In the genomic region with DNA sequence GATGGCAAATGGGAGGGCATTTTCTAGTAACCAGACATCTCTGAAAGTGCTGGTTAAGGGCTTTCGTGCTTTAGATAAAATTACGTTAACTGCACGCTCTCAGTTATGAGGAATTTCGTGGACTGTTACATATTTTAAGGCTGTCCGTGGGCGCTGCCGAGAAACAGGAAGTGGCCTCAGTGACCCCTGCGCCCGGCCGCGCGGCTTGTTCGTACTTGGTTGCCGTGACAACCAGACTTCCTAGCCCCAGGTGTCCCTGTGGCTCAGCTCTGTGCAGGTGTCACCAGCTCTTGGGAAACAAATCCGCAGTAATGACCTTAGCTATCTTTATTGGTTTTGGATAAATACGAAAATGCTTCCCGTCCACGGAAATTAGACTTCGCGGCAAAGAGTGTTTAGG, we compare ENCODE assay signal across 23 cellular contexts. TPM values are rescaled to one million over a fixed set of nuclear protein-coding genes. Genes with fewer than 3 reads are reported as not detected.
DNase-seq lines count a peak whose midpoint lies in the region; ATAC-seq and TF ChIP-seq lines count a peak whose summit lies in the region.
"Had no signal": no experiment of that assay in that cellular context is flagged by ENCODE, and none has a peak within 500 bp of the region (broad histone marks: within the 10 kb centered on the region; RNA-seq: fewer than 3 reads in every experiment).

No MANE protein-coding gene starts in this region.

- H3K9me3 ChIP-seq in WERI-Rb-1 (ENCODE audit: severe bottlenecking) (peaks cover under 1% of the 10 kb centered on the region), trophoblast cell (ENCODE audit: insufficient read depth, low read depth, low read length) (peaks cover 55% of the 10 kb centered on the region), stomach (no peaks in the 10 kb centered on the region)
- H3K9me3 ChIP-seq: adrenal gland, heart left ventricle, left ventricle myocardium inferior, thyroid gland had no signal

- H2AFZ ChIP-seq in trophoblast cell (ENCODE audit: insufficient read depth, low read length, poor library complexity): no peak overlapping the region

- H4K12ac ChIP-seq in trophoblast cell (ENCODE audit: low read depth, low read length): no peak overlapping the region

- no peak overlapping the region for H3K9ac ChIP-seq in trophoblast cell (ENCODE audit: low read length)

- H4K91ac ChIP-seq in trophoblast cell (ENCODE audit: low read depth, low read length): no peak overlapping the region

- H3K4me2 ChIP-seq in trophoblast cell (ENCODE audit: low read length): no peak overlapping the region

- DNase-seq in DMS153 (lab: John Stamatoyannopoulos, UW) (peak; percentile 19), DMS153 treated with DMSO at 0.1 percent for 48 hours (lab: John Stamatoyannopoulos, UW; ENCODE audit: unreplicated experiment) (no peak), WERI-Rb-1 (peak; percentile 76), iris pigment epithelial cell (ENCODE audit: low read depth) (peak; percentile 55), trophoblast cell (peak; percentile 54 to 89), stomach (no peak), AML-193 (lab: John Stamatoyannopoulos, UW) (no peak)
- DNase-seq: activated CD8-positive, alpha-beta T cell treated with anti-CD3 and anti-CD28 coated beads, Interleukin-2, amount 10 ng/mL, durations not matched to agents 7 days and 5 days; activated naive CD4-positive, alpha-beta T cell; activated T-cell treated with anti-CD3 and anti-CD28 coated beads, Interleukin-2, amount 50 U/mL, for 24 hours; adrenal gland; left ventricle myocardium inferior; NCI-H524; nephron progenitor cell; stimulated activated CD4-positive, alpha-beta T cell treated with anti-CD3 and anti-CD28 coated beads, Interleukin-12 subunit alpha, Interleukin-12 subunit beta, amount 100 ng/mL, for 4 hours; stimulated activated CD4-positive, alpha-beta T cell treated with anti-CD3 and anti-CD28 coated beads, Interleukin-4, amount 100 ng/mL, for 4 hours; stimulated activated naive CD8-positive, alpha-beta T cell treated with anti-CD3 and anti-CD28 coated beads, Interleukin-15, Interleukin-2, amounts not matched to agents 100 U/mL and 50 U/mL, for 24 hours; thyroid gland had no signal

- ATAC-seq in GM19023 (IDR thresholded peaks at IDR 0.05; ENCODE audit: unreplicated experiment): no peak
- ATAC-seq: activated CD8-positive, alpha-beta T cell treated with anti-CD3 and anti-CD28 coated beads, Interleukin-2, amount 10 ng/mL, durations not matched to agents 7 days and 5 days; heart left ventricle; SK-N-SH treated with all-trans-retinoic acid at 6 μM for 48 hours; stimulated activated naive CD8-positive, alpha-beta T cell treated with anti-CD3 and anti-CD28 coated beads, Interleukin-15, Interleukin-2, amounts not matched to agents 100 U/mL and 50 U/mL, for 24 hours had no signal

- peak overlapping the region; percentile 16; the same call in 1 of the 2 replicates for H3K27ac ChIP-seq in WERI-Rb-1
- no peak overlapping the region for H3K27ac ChIP-seq in trophoblast cell (ENCODE audit: low read depth, low read length)
- H3K27ac ChIP-seq in stomach: no peak overlapping the region
- H3K27ac ChIP-seq: 22Rv1, adrenal gland, heart left ventricle, left ventricle myocardium inferior, thyroid gland had no signal

- H3K4me3 ChIP-seq in WERI-Rb-1 (ENCODE audit: low read depth, low read length) (no peak overlapping the region), trophoblast cell (ENCODE audit: low read depth, low read length) (no peak overlapping the region), stomach (no peak overlapping the region)
- H3K4me3 ChIP-seq: adrenal gland, dorsolateral prefrontal cortex, heart left ventricle, left ventricle myocardium inferior, thyroid gland had no signal

- no peak overlapping the region for H2BK120ac ChIP-seq in trophoblast cell (ENCODE audit: insufficient read depth, low read length, poor library complexity)

- no peak overlapping the region for H3K4ac ChIP-seq in trophoblast cell (ENCODE audit: low read depth, low read length)

- no peak overlapping the region for H3K14ac ChIP-seq in trophoblast cell (ENCODE audit: low read length)

- H3K79me2 ChIP-seq in trophoblast cell (ENCODE audit: control insufficient read depth, insufficient read depth, low read length, poor library complexity): no peaks in the 10 kb centered on the region

- no peak overlapping the region for H3K23ac ChIP-seq in trophoblast cell (ENCODE audit: low read length)

- H3K79me1 ChIP-seq in trophoblast cell (ENCODE audit: low read length): no peaks in the 10 kb centered on the region

- no peak overlapping the region for H2AK5ac ChIP-seq in trophoblast cell (ENCODE audit: low read length)

- H3K4me1 ChIP-seq in trophoblast cell (ENCODE audit: control insufficient read depth in 1 of 2, insufficient read depth in 2 of 2, low read length in 2 of 2) (no peaks in the 10 kb centered on the region), stomach (peaks cover 4 to 14% (median 5%) of the 10 kb centered on the region in 4 donors)
- H3K4me1 ChIP-seq: adrenal gland had no signal

- no peak overlapping the region for H2BK12ac ChIP-seq in trophoblast cell (ENCODE audit: low read length)

- intact Hi-C loops in stomach (cut with DNase I; ENCODE audit: low total_unique reads): no loop called here

- no peaks in the 10 kb centered on the region for H3K36me3 ChIP-seq in WERI-Rb-1
- peaks cover 0 to 2% of the 10 kb centered on the region in 2 experiments for H3K36me3 ChIP-seq in trophoblast cell (ENCODE audit: control insufficient read depth in 1 of 2, insufficient read depth in 2 of 2, low read length in 2 of 2)
- H3K36me3 ChIP-seq in stomach: peaks cover 0 to 47% (median 21%) of the 10 kb centered on the region in 4 donors
- H3K36me3 ChIP-seq: adrenal gland, left ventricle myocardium inferior, thyroid gland had no signal

- H2BK5ac ChIP-seq in trophoblast cell (ENCODE audit: low read depth, low read length, poor library complexity): no peak overlapping the region

- H3K27me3 ChIP-seq in WERI-Rb-1 (ENCODE audit: insufficient read depth, low read depth, severe bottlenecking): no peaks in the 10 kb centered on the region
- no peaks in the 10 kb centered on the region for H3K27me3 ChIP-seq in trophoblast cell (ENCODE audit: insufficient read depth, low read length)
- H3K27me3 ChIP-seq in stomach: no peaks in the 10 kb centered on the region
- H3K27me3 ChIP-seq: adrenal gland, dorsolateral prefrontal cortex, heart left ventricle, thyroid gland had no signal

- no peak for TF ChIP-seq POLR2A in stomach (IDR thresholded peaks at IDR 0.05)

- no peak for TF ChIP-seq EP300 in stomach (IDR thresholded peaks at IDR 0.05)

- TF ChIP-seq CTCF in WERI-Rb-1 (IDR thresholded peaks at IDR 0.05; ENCODE audit: low read depth, low read length) (no peak), stomach (IDR thresholded peaks at IDR 0.05) (no peak)

- no CpG with 5 or more reads among the region's 20 CpGs for WGBS in trophoblast cell (ENCODE audit: extremely low coverage, insufficient coverage, insufficient read length)
- WGBS in stomach, 5 donors: 66 to 86% (median 73%) methylated on average over 20 of the region's 20 CpGs

- H4K8ac ChIP-seq in trophoblast cell (ENCODE audit: low read depth, low read length): no peak overlapping the region

- H3K18ac ChIP-seq in trophoblast cell (ENCODE audit: low read length): no peak overlapping the region

RNA-seq across cellular contexts. Expression of a gene that starts 52.7 kb away (rescaled TPM):
- polyA plus RNA-seq in trophoblast cell (2013): 8.3 TPM in 2 replicates
- total RNA-seq in stomach: 100 to 1,000 TPM in 1 of 5 donors, 10 to 100 TPM in 3, 1 to 10 TPM in 1; 7.6 to 121 (median 13.0) TPM
- 10 to 100 TPM; 15.3 to 25.5 (median 16.3) TPM for polyA plus RNA-seq in stomach

Comparison
In these comparisons a context has a peak if more than half of its experiments do, and no peak if none do; other contexts are left out.
1. DNase-seq: peak in DMS153 (single experiment), WERI-Rb-1 (single experiment), iris pigment epithelial cell (single experiment) and trophoblast cell (2 of 2); none in DMS153 treated with DMSO at 0.1 percent for 48 hours (single experiment), stomach (single experiment) and AML-193 (0 of 2).